ENCODE assay signal across 8 cellular contexts in the genomic region with DNA sequence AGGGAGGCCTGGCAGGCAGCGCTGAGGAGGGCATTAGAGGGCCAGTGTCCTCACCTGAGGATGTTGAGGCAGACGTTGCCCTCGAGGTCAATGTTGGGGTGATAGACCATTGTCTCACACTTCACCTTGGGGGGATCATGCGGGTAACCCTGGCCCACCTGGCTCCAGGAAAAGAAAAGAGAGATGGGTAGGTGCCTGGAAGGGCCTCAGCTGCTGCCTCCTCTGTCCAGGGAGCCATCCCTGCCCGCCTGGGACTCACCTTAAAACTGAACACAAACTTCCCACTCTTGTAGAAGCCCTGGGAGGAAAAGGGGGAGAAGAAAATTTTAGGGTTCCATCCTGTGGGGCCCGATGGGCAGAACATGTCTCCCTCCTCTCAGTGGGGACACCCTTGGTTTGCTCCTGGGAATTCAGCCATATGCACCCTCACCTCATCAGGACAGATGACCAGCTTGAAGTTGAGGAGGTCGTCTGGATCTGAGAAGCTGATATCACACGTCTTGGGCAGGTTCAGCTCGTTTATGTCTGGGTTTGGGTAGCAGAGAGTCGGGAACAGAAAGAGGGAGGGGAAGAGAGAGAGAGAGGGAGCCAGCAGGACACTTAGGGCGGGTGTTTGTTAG. TPM values are rescaled to one million over a fixed set of nuclear protein-coding genes. Genes with fewer than 3 reads are reported as not detected.
DNase-seq lines count a peak whose midpoint lies in the region; ATAC-seq and TF ChIP-seq lines count a peak whose summit lies in the region.

No MANE protein-coding gene starts in this region.

- H3K27ac ChIP-seq in liver (ENCODE audit: low read depth in 1 of 2, low read length in 2 of 2) = peak overlapping the region; percentile 87 to 100
- peak overlapping the region in 2 of 3 donors; percentile 98 to 100 for H3K27ac ChIP-seq in thyroid gland

- H3K27ac Mint-ChIP-seq in activated naive CD8-positive, alpha-beta T cell treated with anti-CD3 and anti-CD28 coated beads, Interleukin-2, amount 50 U/mL, for 24 hours = peak overlapping the region; percentile 100

- H3K4me1 ChIP-seq in liver (ENCODE audit: control insufficient read depth in 4 of 4, insufficient read depth in 4 of 4, low read length in 3 of 4) (peaks cover 17 to 54% (median 45%) of the 10 kb centered on the region in 4 donors), thyroid gland (peaks cover 33 to 50% of the 10 kb centered on the region in 2 donors)

- H3K9me3 ChIP-seq in liver (ENCODE audit: control insufficient read depth in 4 of 4, low read length in 3 of 4) (no peaks in the 10 kb centered on the region), thyroid gland (no peaks in the 10 kb centered on the region)

- intact Hi-C loops in thyroid gland (cut with DNase I) = no loop called here

- H3K4me3 ChIP-seq in liver (ENCODE audit: low read depth in 1 of 3, low read length in 3 of 3) (peak overlapping the region in 2 of 3 donors; percentile 15 to 78), thyroid gland (replicated peaks in 1 of 3) (peak overlapping the region in 1 of 3 donors; percentile 90)

- DNase-seq in activated T-cell treated with anti-CD3 and anti-CD28 coated beads, Interleukin-2, amount 50 U/mL, for 1 hour = peak; percentile 15
- DNase-seq in activated T-cell treated with anti-CD3 and anti-CD28 coated beads for 4 hours (no peak), thyroid gland (no peak), NCI-H2081 (lab: John Stamatoyannopoulos, UW) (no peak), islet precursor cell (no peak)
- no peak for DNase-seq in activated naive CD8-positive, alpha-beta T cell treated with anti-CD3 and anti-CD28 coated beads, Interleukin-2, amount 50 U/mL, for 24 hours

- 67% methylated on average over 11 of the region's 11 CpGs for WGBS in liver
- 60 to 64% methylated on average over 11 of the region's 11 CpGs for WGBS in thyroid gland, 2 donors

- peak overlapping the region in 1 of 2 donors; percentile 31 for H3K9ac ChIP-seq in liver (ENCODE audit: low read depth in 1 of 2, low read length in 2 of 2)

- H3K27me3 Mint-ChIP-seq in activated naive CD8-positive, alpha-beta T cell treated with anti-CD3 and anti-CD28 coated beads, Interleukin-2, amount 50 U/mL, for 24 hours = peaks cover 2% of the 10 kb centered on the region

- peaks cover 65% of the 10 kb centered on the region for H3K36me3 Mint-ChIP-seq in activated naive CD8-positive, alpha-beta T cell treated with anti-CD3 and anti-CD28 coated beads, Interleukin-2, amount 50 U/mL, for 24 hours (ENCODE audit: low read depth)

- no peak for TF ChIP-seq CTCF in liver (IDR thresholded peaks at IDR 0.05; ENCODE audit: low read depth, low read length, missing input control)
- TF ChIP-seq CTCF in thyroid gland (IDR thresholded peaks at IDR 0.05) = no peak

- no peak for TF ChIP-seq RAD21 in liver (IDR thresholded peaks at IDR 0.05)

- H3K36me3 ChIP-seq in liver (ENCODE audit: control insufficient read depth in 4 of 4, insufficient read depth in 3 of 4, low read depth in 1 of 4, low read length in 3 of 4) = peaks cover 3 to 17% (median 12%) of the 10 kb centered on the region in 4 donors
- peaks cover 20 to 27% of the 10 kb centered on the region in 2 donors for H3K36me3 ChIP-seq in thyroid gland

- ATAC-seq in activated naive CD8-positive, alpha-beta T cell treated with anti-CD3 and anti-CD28 coated beads, Interleukin-2, amount 50 U/mL, for 24 hours = no peak
- no peak for ATAC-seq in GM19395 (IDR thresholded peaks at IDR 0.05; ENCODE audit: unreplicated experiment)

- H3K4me1 Mint-ChIP-seq in activated naive CD8-positive, alpha-beta T cell treated with anti-CD3 and anti-CD28 coated beads, Interleukin-2, amount 50 U/mL, for 24 hours = peaks cover 74% of the 10 kb centered on the region

- no peaks in the 10 kb centered on the region for H3K27me3 ChIP-seq in liver (ENCODE audit: control insufficient read depth in 4 of 4, insufficient read depth in 4 of 4, low read length in 3 of 4)
- no peaks in the 10 kb centered on the region for H3K27me3 ChIP-seq in thyroid gland

- no peak for TF ChIP-seq POLR2A in thyroid gland (IDR thresholded peaks at IDR 0.05)

- H3K9me3 Mint-ChIP-seq in activated naive CD8-positive, alpha-beta T cell treated with anti-CD3 and anti-CD28 coated beads, Interleukin-2, amount 50 U/mL, for 24 hours = no peaks in the 10 kb centered on the region

- peak overlapping the region; percentile 94 for H3K4me3 Mint-ChIP-seq in activated naive CD8-positive, alpha-beta T cell treated with anti-CD3 and anti-CD28 coated beads, Interleukin-2, amount 50 U/mL, for 24 hours

TF ChIP-seq in liver, 16 proteins besides CTCF, POLR2A, EP300 and RAD21:
- TF ChIP-seq YY1 (IDR thresholded peaks at IDR 0.05) (no peak), JUND (IDR thresholded peaks at IDR 0.05) (no peak), HNF4A (conservative IDR thresholded peaks at IDR 0.05) (no peak), NR2F2 (IDR thresholded peaks at IDR 0.05) (no peak), GABPA (IDR thresholded peaks at IDR 0.05 in 1 of 2, conservative IDR thresholded peaks at IDR 0.05 in 1 of 2) (no peak), RXRA (IDR thresholded peaks at IDR 0.05) (no peak)
- TF ChIP-seq, protein P1, sequence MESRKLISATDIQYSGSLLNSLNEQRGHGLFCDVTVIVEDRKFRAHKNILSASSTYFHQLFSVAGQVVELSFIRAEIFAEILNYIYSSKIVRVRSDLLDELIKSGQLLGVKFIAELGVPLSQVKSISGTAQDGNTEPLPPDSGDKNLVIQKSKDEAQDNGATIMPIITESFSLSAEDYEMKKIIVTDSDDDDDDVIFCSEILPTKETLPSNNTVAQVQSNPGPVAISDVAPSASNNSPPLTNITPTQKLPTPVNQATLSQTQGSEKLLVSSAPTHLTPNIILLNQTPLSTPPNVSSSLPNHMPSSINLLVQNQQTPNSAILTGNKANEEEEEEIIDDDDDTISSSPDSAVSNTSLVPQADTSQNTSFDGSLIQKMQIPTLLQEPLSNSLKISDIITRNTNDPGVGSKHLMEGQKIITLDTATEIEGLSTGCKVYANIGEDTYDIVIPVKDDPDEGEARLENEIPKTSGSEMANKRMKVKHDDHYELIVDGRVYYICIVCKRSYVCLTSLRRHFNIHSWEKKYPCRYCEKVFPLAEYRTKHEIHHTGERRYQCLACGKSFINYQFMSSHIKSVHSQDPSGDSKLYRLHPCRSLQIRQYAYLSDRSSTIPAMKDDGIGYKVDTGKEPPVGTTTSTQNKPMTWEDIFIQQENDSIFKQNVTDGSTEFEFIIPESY (IDR thresholded peaks at IDR 0.05) = no peak

RNA-seq across cellular contexts. Expression of gene UBE2M, which starts 1.7 kb away (rescaled TPM):
- total RNA-seq in liver = 10 to 100 TPM; 12.1 to 30.7 TPM
- 10 to 100 TPM in 1 of 2 donors, 1 to 10 TPM in 1; 7.6 to 23.4 TPM for polyA plus RNA-seq in liver
- total RNA-seq in thyroid gland = 10 to 100 TPM; 17.2 to 28.5 (median 20.3) TPM

RNA-seq across cellular contexts. Expression of gene CHMP2A, which starts 1.8 kb away (rescaled TPM):
- 10 to 100 TPM; 58.0 to 69.5 TPM for total RNA-seq in liver
- 100 to 1,000 TPM in 1 of 2 donors, 10 to 100 TPM in 1; 97.1 to 107 TPM for polyA plus RNA-seq in liver
- total RNA-seq in thyroid gland = 100 to 1,000 TPM; 123 to 155 (median 148) TPM

RNA-seq across cellular contexts. Expression of gene TRIM28, which starts 12.9 kb away (rescaled TPM):
- total RNA-seq in liver (100 to 1,000 TPM in 1 of 2 donors, 10 to 100 TPM in 1; 80.5 to 157 TPM), thyroid gland (100 to 1,000 TPM; 195 to 237 (median 218) TPM)
- polyA plus RNA-seq in liver = 10 to 100 TPM; 47.1 to 88.0 TPM

RNA-seq across cellular contexts. Expression of gene MZF1, which starts 16.4 kb away (rescaled TPM):
- total RNA-seq in liver (10 to 100 TPM in 1 of 2 donors, 1 to 10 TPM in 1; 9.3 to 21.1 TPM), thyroid gland (10 to 100 TPM; 55.0 to 82.7 (median 70.5) TPM)
- 1 to 10 TPM; 4.9 to 8.2 TPM for polyA plus RNA-seq in liver

RNA-seq across cellular contexts. Expression of gene ZBTB45, which starts 37.1 kb away (rescaled TPM):
- total RNA-seq in liver (1 to 10 TPM; 2.1 to 3.2 TPM), thyroid gland (10 to 100 TPM in 1 of 4 donors, 1 to 10 TPM in 3; 6.9 to 17.7 (median 8.5) TPM)
- 1 to 10 TPM; 2.2 to 4.0 TPM for polyA plus RNA-seq in liver
